Comparison of ENCODE assay signal across 1 cellular context in the genomic region with DNA sequence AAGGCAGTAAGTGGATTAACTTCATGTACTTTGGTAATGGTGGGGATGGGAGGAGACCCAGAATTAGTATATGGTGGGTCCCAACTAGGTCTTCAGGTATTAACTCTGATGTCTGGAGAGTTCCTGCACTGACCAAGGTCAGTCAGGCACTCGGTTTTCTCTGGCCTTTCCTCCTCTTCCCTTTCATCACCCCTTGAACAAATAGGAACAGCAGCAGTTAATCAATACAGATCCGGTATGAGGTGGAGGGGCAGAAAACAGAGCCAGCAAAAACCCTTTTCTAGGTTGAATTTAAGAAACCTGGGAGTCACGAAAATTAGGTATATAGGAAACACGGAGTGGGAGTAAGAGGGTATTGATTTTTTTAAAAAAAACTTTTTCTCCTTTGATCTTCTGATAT.
TF ChIP-seq lines count a peak whose summit lies in the region.

No MANE protein-coding gene starts in this region.

TF ChIP-seq in HepG2, 621 proteins besides CTCF, POLR2A, EP300 and RAD21 (continued from another document and continues in another):
- TF ChIP-seq NFKBIZ (CRISPR knock-in tag; IDR thresholded peaks at IDR 0.05), result no peak
- no peak for TF ChIP-seq SNAI1 (CRISPR knock-in tag; IDR thresholded peaks at IDR 0.05; ENCODE audit: borderline replicate concordance)
- TF ChIP-seq SOX6 (IDR thresholded peaks at IDR 0.05), result no peak
- no peak for TF ChIP-seq SOX6 (CRISPR knock-in tag; IDR thresholded peaks at IDR 0.05)
- TF ChIP-seq HOXD1 (CRISPR knock-in tag; IDR thresholded peaks at IDR 0.05), result no peak
- no peak for TF ChIP-seq ZNF75D (CRISPR knock-in tag; IDR thresholded peaks at IDR 0.05; ENCODE audit: borderline replicate concordance)
- no peak for TF ChIP-seq ZNF484 (CRISPR knock-in tag; IDR thresholded peaks at IDR 0.05; ENCODE audit: borderline replicate concordance, low read depth)
- TF ChIP-seq ZMYM4 (CRISPR knock-in tag; IDR thresholded peaks at IDR 0.05), result peak; percentile 60; the same call in 1 of the 2 replicates
- TF ChIP-seq ZNF841 (CRISPR knock-in tag; IDR thresholded peaks at IDR 0.05; ENCODE audit: borderline replicate concordance), result no peak
- no peak for TF ChIP-seq ZMAT3 (CRISPR knock-in tag; conservative IDR thresholded peaks at IDR 0.05)
- no peak for TF ChIP-seq ZSCAN12 (CRISPR knock-in tag; IDR thresholded peaks at IDR 0.05)
- TF ChIP-seq KAT2B (IDR thresholded peaks at IDR 0.05; ENCODE audit: borderline replicate concordance, low read depth, low read length), result no peak; the same call in 1 of the 2 replicates
- no peak for TF ChIP-seq KAT7 (CRISPR knock-in tag; IDR thresholded peaks at IDR 0.05; ENCODE audit: borderline replicate concordance)
- no peak for TF ChIP-seq ZNF674 (CRISPR knock-in tag; IDR thresholded peaks at IDR 0.05; ENCODE audit: low read depth)
- no peak for TF ChIP-seq ZNF331 (CRISPR knock-in tag; IDR thresholded peaks at IDR 0.05)
- no peak for TF ChIP-seq ZNF138 (CRISPR knock-in tag; IDR thresholded peaks at IDR 0.05; ENCODE audit: low read depth)
- no peak for TF ChIP-seq LCORL (IDR thresholded peaks at IDR 0.05)
- TF ChIP-seq LCORL (CRISPR knock-in tag; IDR thresholded peaks at IDR 0.05), result peak; percentile 68; the same call in 1 of the 2 replicates
- TF ChIP-seq, protein P1, sequence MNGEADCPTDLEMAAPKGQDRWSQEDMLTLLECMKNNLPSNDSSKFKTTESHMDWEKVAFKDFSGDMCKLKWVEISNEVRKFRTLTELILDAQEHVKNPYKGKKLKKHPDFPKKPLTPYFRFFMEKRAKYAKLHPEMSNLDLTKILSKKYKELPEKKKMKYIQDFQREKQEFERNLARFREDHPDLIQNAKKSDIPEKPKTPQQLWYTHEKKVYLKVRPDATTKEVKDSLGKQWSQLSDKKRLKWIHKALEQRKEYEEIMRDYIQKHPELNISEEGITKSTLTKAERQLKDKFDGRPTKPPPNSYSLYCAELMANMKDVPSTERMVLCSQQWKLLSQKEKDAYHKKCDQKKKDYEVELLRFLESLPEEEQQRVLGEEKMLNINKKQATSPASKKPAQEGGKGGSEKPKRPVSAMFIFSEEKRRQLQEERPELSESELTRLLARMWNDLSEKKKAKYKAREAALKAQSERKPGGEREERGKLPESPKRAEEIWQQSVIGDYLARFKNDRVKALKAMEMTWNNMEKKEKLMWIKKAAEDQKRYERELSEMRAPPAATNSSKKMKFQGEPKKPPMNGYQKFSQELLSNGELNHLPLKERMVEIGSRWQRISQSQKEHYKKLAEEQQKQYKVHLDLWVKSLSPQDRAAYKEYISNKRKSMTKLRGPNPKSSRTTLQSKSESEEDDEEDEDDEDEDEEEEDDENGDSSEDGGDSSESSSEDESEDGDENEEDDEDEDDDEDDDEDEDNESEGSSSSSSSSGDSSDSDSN (CRISPR knock-in tag; IDR thresholded peaks at IDR 0.05), result no peak
- 0 out of 2 replicates have a peak, but pooled peaks have one; percentile 27 for TF ChIP-seq POGZ (CRISPR knock-in tag; IDR thresholded peaks at IDR 0.05)
- TF ChIP-seq ZNF619 (CRISPR knock-in tag; IDR thresholded peaks at IDR 0.05), result no peak
- no peak for TF ChIP-seq ZNF234 (CRISPR knock-in tag; conservative IDR thresholded peaks at IDR 0.05)
- no peak for TF ChIP-seq ATRX (CRISPR knock-in tag; IDR thresholded peaks at IDR 0.05; ENCODE audit: borderline replicate concordance)
- TF ChIP-seq FIP1L1 (IDR thresholded peaks at IDR 0.05; ENCODE audit: borderline replicate concordance, insufficient read depth, low read depth, low read length), result no peak
- no peak for TF ChIP-seq CBFB (CRISPR knock-in tag; IDR thresholded peaks at IDR 0.05)
- TF ChIP-seq NR2F2 (IDR thresholded peaks at IDR 0.05; ENCODE audit: borderline replicate concordance, low read depth), result peak; percentile 60; the same call in 1 of the 2 replicates
- no peak for TF ChIP-seq KDM5B (CRISPR knock-in tag; IDR thresholded peaks at IDR 0.05; ENCODE audit: borderline replicate concordance)
- no peak for TF ChIP-seq SP5 (CRISPR knock-in tag; IDR thresholded peaks at IDR 0.05; ENCODE audit: borderline replicate concordance, low read depth)
- no peak for TF ChIP-seq ZNF333 (CRISPR knock-in tag; IDR thresholded peaks at IDR 0.05; ENCODE audit: borderline replicate concordance)
- TF ChIP-seq BRCA1 (CRISPR knock-in tag; IDR thresholded peaks at IDR 0.05), result no peak
- TF ChIP-seq ZNF713 (CRISPR knock-in tag; IDR thresholded peaks at IDR 0.05), result no peak
- peak; percentile 31; the same call in 1 of the 2 replicates for TF ChIP-seq HNF4G (IDR thresholded peaks at IDR 0.05; ENCODE audit: borderline replicate concordance, low read depth, low read length)
- no peak for TF ChIP-seq HNF4G (CRISPR knock-in tag; IDR thresholded peaks at IDR 0.05; ENCODE audit: borderline replicate concordance, low read depth)
- TF ChIP-seq SETDB1 (CRISPR knock-in tag; IDR thresholded peaks at IDR 0.05; ENCODE audit: borderline replicate concordance), result no peak
- TF ChIP-seq, protein P2, sequence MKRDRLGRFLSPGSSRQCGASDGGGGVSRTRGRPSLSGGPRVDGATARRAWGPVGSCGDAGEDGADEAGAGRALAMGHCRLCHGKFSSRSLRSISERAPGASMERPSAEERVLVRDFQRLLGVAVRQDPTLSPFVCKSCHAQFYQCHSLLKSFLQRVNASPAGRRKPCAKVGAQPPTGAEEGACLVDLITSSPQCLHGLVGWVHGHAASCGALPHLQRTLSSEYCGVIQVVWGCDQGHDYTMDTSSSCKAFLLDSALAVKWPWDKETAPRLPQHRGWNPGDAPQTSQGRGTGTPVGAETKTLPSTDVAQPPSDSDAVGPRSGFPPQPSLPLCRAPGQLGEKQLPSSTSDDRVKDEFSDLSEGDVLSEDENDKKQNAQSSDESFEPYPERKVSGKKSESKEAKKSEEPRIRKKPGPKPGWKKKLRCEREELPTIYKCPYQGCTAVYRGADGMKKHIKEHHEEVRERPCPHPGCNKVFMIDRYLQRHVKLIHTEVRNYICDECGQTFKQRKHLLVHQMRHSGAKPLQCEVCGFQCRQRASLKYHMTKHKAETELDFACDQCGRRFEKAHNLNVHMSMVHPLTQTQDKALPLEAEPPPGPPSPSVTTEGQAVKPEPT (CRISPR knock-in tag; IDR thresholded peaks at IDR 0.05; ENCODE audit: low read depth), result no peak
- TF ChIP-seq RFX1 (IDR thresholded peaks at IDR 0.05), result no peak
- TF ChIP-seq ZBTB38 (CRISPR knock-in tag; IDR thresholded peaks at IDR 0.05), result no peak
- TF ChIP-seq, protein P3, sequence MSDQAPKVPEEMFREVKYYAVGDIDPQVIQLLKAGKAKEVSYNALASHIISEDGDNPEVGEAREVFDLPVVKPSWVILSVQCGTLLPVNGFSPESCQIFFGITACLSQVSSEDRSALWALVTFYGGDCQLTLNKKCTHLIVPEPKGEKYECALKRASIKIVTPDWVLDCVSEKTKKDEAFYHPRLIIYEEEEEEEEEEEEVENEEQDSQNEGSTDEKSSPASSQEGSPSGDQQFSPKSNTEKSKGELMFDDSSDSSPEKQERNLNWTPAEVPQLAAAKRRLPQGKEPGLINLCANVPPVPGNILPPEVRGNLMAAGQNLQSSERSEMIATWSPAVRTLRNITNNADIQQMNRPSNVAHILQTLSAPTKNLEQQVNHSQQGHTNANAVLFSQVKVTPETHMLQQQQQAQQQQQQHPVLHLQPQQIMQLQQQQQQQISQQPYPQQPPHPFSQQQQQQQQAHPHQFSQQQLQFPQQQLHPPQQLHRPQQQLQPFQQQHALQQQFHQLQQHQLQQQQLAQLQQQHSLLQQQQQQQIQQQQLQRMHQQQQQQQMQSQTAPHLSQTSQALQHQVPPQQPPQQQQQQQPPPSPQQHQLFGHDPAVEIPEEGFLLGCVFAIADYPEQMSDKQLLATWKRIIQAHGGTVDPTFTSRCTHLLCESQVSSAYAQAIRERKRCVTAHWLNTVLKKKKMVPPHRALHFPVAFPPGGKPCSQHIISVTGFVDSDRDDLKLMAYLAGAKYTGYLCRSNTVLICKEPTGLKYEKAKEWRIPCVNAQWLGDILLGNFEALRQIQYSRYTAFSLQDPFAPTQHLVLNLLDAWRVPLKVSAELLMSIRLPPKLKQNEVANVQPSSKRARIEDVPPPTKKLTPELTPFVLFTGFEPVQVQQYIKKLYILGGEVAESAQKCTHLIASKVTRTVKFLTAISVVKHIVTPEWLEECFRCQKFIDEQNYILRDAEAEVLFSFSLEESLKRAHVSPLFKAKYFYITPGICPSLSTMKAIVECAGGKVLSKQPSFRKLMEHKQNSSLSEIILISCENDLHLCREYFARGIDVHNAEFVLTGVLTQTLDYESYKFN (CRISPR knock-in tag; conservative IDR thresholded peaks at IDR 0.05), result peak; percentile 90
- TF ChIP-seq ZFP37 (CRISPR knock-in tag; IDR thresholded peaks at IDR 0.05; ENCODE audit: borderline replicate concordance), result no peak
- peak; percentile 19; the same call in 1 of the 2 replicates for TF ChIP-seq NR2F6 (IDR thresholded peaks at IDR 0.05)
- no peak for TF ChIP-seq NR2F6 (CRISPR knock-in tag; IDR thresholded peaks at IDR 0.05)
- TF ChIP-seq ZBTB21 (CRISPR knock-in tag; IDR thresholded peaks at IDR 0.05), result no peak
- TF ChIP-seq, protein P4, sequence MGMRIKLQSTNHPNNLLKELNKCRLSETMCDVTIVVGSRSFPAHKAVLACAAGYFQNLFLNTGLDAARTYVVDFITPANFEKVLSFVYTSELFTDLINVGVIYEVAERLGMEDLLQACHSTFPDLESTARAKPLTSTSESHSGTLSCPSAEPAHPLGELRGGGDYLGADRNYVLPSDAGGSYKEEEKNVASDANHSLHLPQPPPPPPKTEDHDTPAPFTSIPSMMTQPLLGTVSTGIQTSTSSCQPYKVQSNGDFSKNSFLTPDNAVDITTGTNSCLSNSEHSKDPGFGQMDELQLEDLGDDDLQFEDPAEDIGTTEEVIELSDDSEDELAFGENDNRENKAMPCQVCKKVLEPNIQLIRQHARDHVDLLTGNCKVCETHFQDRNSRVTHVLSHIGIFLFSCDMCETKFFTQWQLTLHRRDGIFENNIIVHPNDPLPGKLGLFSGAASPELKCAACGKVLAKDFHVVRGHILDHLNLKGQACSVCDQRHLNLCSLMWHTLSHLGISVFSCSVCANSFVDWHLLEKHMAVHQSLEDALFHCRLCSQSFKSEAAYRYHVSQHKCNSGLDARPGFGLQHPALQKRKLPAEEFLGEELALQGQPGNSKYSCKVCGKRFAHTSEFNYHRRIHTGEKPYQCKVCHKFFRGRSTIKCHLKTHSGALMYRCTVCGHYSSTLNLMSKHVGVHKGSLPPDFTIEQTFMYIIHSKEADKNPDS (CRISPR knock-in tag; IDR thresholded peaks at IDR 0.05), result no peak
- TF ChIP-seq MED1 (CRISPR knock-in tag; IDR thresholded peaks at IDR 0.05), result peak; percentile 26; the same call in 1 of the 2 replicates
- TF ChIP-seq ZSCAN9 (CRISPR knock-in tag; IDR thresholded peaks at IDR 0.05; ENCODE audit: borderline replicate concordance), result no peak
- TF ChIP-seq, protein P5, sequence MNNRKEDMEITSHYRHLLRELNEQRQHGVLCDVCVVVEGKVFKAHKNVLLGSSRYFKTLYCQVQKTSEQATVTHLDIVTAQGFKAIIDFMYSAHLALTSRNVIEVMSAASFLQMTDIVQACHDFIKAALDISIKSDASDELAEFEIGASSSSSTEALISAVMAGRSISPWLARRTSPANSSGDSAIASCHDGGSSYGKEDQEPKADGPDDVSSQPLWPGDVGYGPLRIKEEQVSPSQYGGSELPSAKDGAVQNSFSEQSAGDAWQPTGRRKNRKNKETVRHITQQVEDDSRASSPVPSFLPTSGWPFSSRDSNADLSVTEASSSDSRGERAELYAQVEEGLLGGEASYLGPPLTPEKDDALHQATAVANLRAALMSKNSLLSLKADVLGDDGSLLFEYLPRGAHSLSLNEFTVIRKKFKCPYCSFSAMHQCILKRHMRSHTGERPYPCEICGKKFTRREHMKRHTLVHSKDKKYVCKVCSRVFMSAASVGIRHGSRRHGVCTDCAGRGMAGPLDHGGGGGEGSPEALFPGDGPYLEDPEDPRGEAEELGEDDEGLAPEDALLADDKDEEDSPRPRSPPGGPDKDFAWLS (CRISPR knock-in tag; IDR thresholded peaks at IDR 0.05; ENCODE audit: borderline replicate concordance), result no peak
- TF ChIP-seq MIER2 (CRISPR knock-in tag; IDR thresholded peaks at IDR 0.05), result no peak
- TF ChIP-seq, protein P6, sequence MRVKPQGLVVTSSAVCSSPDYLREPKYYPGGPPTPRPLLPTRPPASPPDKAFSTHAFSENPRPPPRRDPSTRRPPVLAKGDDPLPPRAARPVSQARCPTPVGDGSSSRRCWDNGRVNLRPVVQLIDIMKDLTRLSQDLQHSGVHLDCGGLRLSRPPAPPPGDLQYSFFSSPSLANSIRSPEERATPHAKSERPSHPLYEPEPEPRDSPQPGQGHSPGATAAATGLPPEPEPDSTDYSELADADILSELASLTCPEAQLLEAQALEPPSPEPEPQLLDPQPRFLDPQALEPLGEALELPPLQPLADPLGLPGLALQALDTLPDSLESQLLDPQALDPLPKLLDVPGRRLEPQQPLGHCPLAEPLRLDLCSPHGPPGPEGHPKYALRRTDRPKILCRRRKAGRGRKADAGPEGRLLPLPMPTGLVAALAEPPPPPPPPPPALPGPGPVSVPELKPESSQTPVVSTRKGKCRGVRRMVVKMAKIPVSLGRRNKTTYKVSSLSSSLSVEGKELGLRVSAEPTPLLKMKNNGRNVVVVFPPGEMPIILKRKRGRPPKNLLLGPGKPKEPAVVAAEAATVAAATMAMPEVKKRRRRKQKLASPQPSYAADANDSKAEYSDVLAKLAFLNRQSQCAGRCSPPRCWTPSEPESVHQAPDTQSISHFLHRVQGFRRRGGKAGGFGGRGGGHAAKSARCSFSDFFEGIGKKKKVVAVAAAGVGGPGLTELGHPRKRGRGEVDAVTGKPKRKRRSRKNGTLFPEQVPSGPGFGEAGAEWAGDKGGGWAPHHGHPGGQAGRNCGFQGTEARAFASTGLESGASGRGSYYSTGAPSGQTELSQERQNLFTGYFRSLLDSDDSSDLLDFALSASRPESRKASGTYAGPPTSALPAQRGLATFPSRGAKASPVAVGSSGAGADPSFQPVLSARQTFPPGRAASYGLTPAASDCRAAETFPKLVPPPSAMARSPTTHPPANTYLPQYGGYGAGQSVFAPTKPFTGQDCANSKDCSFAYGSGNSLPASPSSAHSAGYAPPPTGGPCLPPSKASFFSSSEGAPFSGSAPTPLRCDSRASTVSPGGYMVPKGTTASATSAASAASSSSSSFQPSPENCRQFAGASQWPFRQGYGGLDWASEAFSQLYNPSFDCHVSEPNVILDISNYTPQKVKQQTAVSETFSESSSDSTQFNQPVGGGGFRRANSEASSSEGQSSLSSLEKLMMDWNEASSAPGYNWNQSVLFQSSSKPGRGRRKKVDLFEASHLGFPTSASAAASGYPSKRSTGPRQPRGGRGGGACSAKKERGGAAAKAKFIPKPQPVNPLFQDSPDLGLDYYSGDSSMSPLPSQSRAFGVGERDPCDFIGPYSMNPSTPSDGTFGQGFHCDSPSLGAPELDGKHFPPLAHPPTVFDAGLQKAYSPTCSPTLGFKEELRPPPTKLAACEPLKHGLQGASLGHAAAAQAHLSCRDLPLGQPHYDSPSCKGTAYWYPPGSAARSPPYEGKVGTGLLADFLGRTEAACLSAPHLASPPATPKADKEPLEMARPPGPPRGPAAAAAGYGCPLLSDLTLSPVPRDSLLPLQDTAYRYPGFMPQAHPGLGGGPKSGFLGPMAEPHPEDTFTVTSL (CRISPR knock-in tag; IDR thresholded peaks at IDR 0.05; ENCODE audit: borderline replicate concordance), result peak; percentile 95
- peak; percentile 57 for TF ChIP-seq TEAD3 (CRISPR knock-in tag; optimal IDR thresholded peaks at IDR 0.05; ENCODE audit: borderline replicate concordance)
